Comparison of ENCODE assay signal across 20 cellular contexts in genomic region chr16:56561126-56561525, GRCh38. TPM values are rescaled to one million over a fixed set of nuclear protein-coding genes. Genes with fewer than 3 reads are reported as not detected.
DNase-seq lines count a peak whose midpoint lies in the region; ATAC-seq and TF ChIP-seq lines count a peak whose summit lies in the region.
"Had no signal": no experiment of that assay in that cellular context is flagged by ENCODE, and none has a peak within 500 bp of the region (broad histone marks: within the 10 kb centered on the region; RNA-seq: fewer than 3 reads in every experiment).

No MANE protein-coding gene starts in this region.

- H3F3A ChIP-seq in neural progenitor cell (ENCODE audit: low read depth), result no peaks in the 10 kb centered on the region

- H3K4me3 Mint-ChIP-seq in neural progenitor cell, result no peak overlapping the region
- H3K4me3 Mint-ChIP-seq: B cell; CD4-positive, alpha-beta memory T cell; GM23338; HFFc6 had no signal

- CTCF ChIA-PET in HEK293 (lab: Yijun Ruan, JAX), result interaction anchor here (1.1 to 1.4 kb wide), 2 partner anchors 15 to 140 kb away, joined by 3 to 5 read pairs; no protein-coding TSS in a partner anchor

- H3K36me3 ChIP-seq in HEK293 (ENCODE audit: control insufficient read depth in 2 of 2, insufficient read depth in 1 of 2, low read length in 2 of 2) (no peaks in the 10 kb centered on the region), neural progenitor cell (no peaks in the 10 kb centered on the region), Peyer's patch (no peaks in the 10 kb centered on the region)

- no peak overlapping the region for H3K9ac ChIP-seq in neural progenitor cell

- H3K79me2 ChIP-seq in neural progenitor cell (ENCODE audit: low read depth), result no peaks in the 10 kb centered on the region

- peak; percentile 0 for DNase-seq in NCI-H748 (lab: John Stamatoyannopoulos, UW; ENCODE audit: unreplicated experiment)
- DNase-seq in NCI-H748 treated with DMSO at 0.1 percent for 48 hours (lab: John Stamatoyannopoulos, UW), result no peak
- DNase-seq in neural progenitor cell (ENCODE audit: low spot score), result no peak
- DNase-seq in epidermal melanocyte (ENCODE audit: insufficient read length, low spot score), result no peak
- DNase-seq in Peyer's patch, result no peak
- DNase-seq: 8988T; CD4-positive, alpha-beta memory T cell; DMS153; DMS79; GDM1; HCEC 1CT; HFFc6; IMR-90 had no signal

- H3K9me3 Mint-ChIP-seq in neural progenitor cell, result no peaks in the 10 kb centered on the region
- H3K9me3 Mint-ChIP-seq: GM23338, HFFc6 had no signal

- H3K27me3 ChIP-seq in neural progenitor cell (no peaks in the 10 kb centered on the region), Peyer's patch (no peaks in the 10 kb centered on the region)

- H3K4me3 ChIP-seq in HEK293 (ENCODE audit: low read depth, low read length) (no peak overlapping the region), neural progenitor cell (no peak overlapping the region), Peyer's patch (no peak overlapping the region)
- H3K4me3 ChIP-seq: GM23338 had no signal

- TF ChIP-seq POLR2A in Peyer's patch (IDR thresholded peaks at IDR 0.05), result no peak

- peak overlapping the region; percentile 21 for H3K27ac Mint-ChIP-seq in neural progenitor cell
- H3K27ac Mint-ChIP-seq: B cell; CD4-positive, alpha-beta memory T cell; GM23338; HFFc6 had no signal

- ATAC-seq in HG03520 (IDR thresholded peaks at IDR 0.05; ENCODE audit: unreplicated experiment), result no peak
- ATAC-seq: GM23338 had no signal

- H3K4me1 ChIP-seq in HEK293 (ENCODE audit: control insufficient read depth, insufficient read depth, low read length) (no peaks in the 10 kb centered on the region), neural progenitor cell (no peaks in the 10 kb centered on the region), Peyer's patch (no peaks in the 10 kb centered on the region)

- peaks cover 2% of the 10 kb centered on the region for H3K27me3 Mint-ChIP-seq in neural progenitor cell (ENCODE audit: insufficient read depth, low read depth)

- no peak overlapping the region for H2AFZ ChIP-seq in neural progenitor cell (replicated peaks)

- H3K9me3 ChIP-seq in HEK293 (ENCODE audit: control insufficient read depth, insufficient read depth, low read depth, low read length) (no peaks in the 10 kb centered on the region), neural progenitor cell (ENCODE audit: low read depth) (no peaks in the 10 kb centered on the region), Peyer's patch (no peaks in the 10 kb centered on the region)

- no peaks in the 10 kb centered on the region for H3K36me3 Mint-ChIP-seq in neural progenitor cell
- H3K36me3 Mint-ChIP-seq: CD4-positive, alpha-beta memory T cell had no signal

- H3K4me2 ChIP-seq in neural progenitor cell, result no peak overlapping the region
- H3K4me2 ChIP-seq: GM23338 had no signal

- TF ChIP-seq CTCF in HEK293 (tag by site-specific recombination; IDR thresholded peaks at IDR 0.05) (no peak), neural progenitor cell (IDR thresholded peaks at IDR 0.05) (no peak), Peyer's patch (IDR thresholded peaks at IDR 0.05) (no peak)

- POLR2A ChIA-PET in HEK293 (lab: Yijun Ruan, JAX), result interaction anchor here (1.3 kb wide), 1 partner anchor 110 kb away, joined by 4 read pairs; the partner anchor contains the start of genes NUDT21 and OGFOD1

- no peaks in the 10 kb centered on the region for H3K4me1 Mint-ChIP-seq in neural progenitor cell
- H3K4me1 Mint-ChIP-seq: B cell; CD4-positive, alpha-beta memory T cell; GM23338 had no signal

- H4K20me1 ChIP-seq in neural progenitor cell (ENCODE audit: low read depth), result no peaks in the 10 kb centered on the region

- H3K27ac ChIP-seq in HEK293 (ENCODE audit: extremely low read depth, low read depth, low read length) (no peak overlapping the region), neural progenitor cell (no peak overlapping the region), Peyer's patch (no peak overlapping the region)
- H3K27ac ChIP-seq: C4-2B had no signal

TF ChIP-seq in HEK293, 187 proteins besides CTCF, POLR2A, EP300 and RAD21:
- peak; percentile 27; the same call in 1 of the 2 replicates for TF ChIP-seq GLIS1 (tag by site-specific recombination; IDR thresholded peaks at IDR 0.05)
- no peak for TF ChIP-seq ZNF514 (tag by site-specific recombination; IDR thresholded peaks at IDR 0.05)

RNA-seq across cellular contexts. Expression of gene MT4, which starts 3.7 kb away (rescaled TPM):
- total RNA-seq in neural progenitor cell (ENCODE audit: low replicate concordance) (not detected in 2 replicates), Peyer's patch (not detected)
- total RNA-seq: A673; B cell; CD4-positive, alpha-beta memory T cell; Daoy; GM23338; HFFc6; IMR-90 had no signal

RNA-seq across cellular contexts. Expression of gene MT3, which starts 28.2 kb away (rescaled TPM):
- total RNA-seq in neural progenitor cell (ENCODE audit: low replicate concordance), result not detected in 2 replicates
- total RNA-seq in Peyer's patch, result not detected
- total RNA-seq: A673; B cell; CD4-positive, alpha-beta memory T cell; Daoy; GM23338; HFFc6; IMR-90 had no signal

RNA-seq across cellular contexts. Expression of gene BBS2, which starts 41.3 kb away (rescaled TPM):
- total RNA-seq in neural progenitor cell (ENCODE audit: low replicate concordance) (47.8 and 64.5 TPM in 2 replicates), Peyer's patch (10 to 100 TPM; 22.9 to 66.0 (median 39.6) TPM)

RNA-seq across cellular contexts. Expression of gene MT2A, which starts 47.3 kb away (rescaled TPM):
- 1.3 TPM in 1 of 2 replicates, not detected in the other for total RNA-seq in neural progenitor cell (ENCODE audit: low replicate concordance)
- 1,000 to 10,000 TPM in 1 of 4 donors, 100 to 1,000 TPM in 1, 10 to 100 TPM in 2; 33.2 to 1,072 (median 216) TPM for total RNA-seq in Peyer's patch
